ENCODE assay signal across 1 cellular context in the genomic region with DNA sequence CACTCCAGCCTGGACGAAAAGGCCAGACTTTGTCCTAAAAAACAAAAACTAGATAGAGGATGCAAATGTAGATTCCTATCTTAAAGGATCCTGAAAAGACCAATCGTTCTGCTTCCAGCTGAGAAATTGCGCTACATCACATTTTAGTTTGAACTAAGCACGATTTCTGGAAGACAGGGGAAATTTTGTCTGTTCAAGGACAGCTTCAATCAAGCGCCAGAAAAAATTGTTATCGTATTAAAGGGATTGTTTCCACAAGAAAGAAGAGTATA.
TF ChIP-seq lines count a peak whose summit lies in the region.

No MANE protein-coding gene starts in this region.

TF ChIP-seq in H1, 55 proteins besides CTCF, POLR2A, EP300 and RAD21:
- TF ChIP-seq, protein P1, sequence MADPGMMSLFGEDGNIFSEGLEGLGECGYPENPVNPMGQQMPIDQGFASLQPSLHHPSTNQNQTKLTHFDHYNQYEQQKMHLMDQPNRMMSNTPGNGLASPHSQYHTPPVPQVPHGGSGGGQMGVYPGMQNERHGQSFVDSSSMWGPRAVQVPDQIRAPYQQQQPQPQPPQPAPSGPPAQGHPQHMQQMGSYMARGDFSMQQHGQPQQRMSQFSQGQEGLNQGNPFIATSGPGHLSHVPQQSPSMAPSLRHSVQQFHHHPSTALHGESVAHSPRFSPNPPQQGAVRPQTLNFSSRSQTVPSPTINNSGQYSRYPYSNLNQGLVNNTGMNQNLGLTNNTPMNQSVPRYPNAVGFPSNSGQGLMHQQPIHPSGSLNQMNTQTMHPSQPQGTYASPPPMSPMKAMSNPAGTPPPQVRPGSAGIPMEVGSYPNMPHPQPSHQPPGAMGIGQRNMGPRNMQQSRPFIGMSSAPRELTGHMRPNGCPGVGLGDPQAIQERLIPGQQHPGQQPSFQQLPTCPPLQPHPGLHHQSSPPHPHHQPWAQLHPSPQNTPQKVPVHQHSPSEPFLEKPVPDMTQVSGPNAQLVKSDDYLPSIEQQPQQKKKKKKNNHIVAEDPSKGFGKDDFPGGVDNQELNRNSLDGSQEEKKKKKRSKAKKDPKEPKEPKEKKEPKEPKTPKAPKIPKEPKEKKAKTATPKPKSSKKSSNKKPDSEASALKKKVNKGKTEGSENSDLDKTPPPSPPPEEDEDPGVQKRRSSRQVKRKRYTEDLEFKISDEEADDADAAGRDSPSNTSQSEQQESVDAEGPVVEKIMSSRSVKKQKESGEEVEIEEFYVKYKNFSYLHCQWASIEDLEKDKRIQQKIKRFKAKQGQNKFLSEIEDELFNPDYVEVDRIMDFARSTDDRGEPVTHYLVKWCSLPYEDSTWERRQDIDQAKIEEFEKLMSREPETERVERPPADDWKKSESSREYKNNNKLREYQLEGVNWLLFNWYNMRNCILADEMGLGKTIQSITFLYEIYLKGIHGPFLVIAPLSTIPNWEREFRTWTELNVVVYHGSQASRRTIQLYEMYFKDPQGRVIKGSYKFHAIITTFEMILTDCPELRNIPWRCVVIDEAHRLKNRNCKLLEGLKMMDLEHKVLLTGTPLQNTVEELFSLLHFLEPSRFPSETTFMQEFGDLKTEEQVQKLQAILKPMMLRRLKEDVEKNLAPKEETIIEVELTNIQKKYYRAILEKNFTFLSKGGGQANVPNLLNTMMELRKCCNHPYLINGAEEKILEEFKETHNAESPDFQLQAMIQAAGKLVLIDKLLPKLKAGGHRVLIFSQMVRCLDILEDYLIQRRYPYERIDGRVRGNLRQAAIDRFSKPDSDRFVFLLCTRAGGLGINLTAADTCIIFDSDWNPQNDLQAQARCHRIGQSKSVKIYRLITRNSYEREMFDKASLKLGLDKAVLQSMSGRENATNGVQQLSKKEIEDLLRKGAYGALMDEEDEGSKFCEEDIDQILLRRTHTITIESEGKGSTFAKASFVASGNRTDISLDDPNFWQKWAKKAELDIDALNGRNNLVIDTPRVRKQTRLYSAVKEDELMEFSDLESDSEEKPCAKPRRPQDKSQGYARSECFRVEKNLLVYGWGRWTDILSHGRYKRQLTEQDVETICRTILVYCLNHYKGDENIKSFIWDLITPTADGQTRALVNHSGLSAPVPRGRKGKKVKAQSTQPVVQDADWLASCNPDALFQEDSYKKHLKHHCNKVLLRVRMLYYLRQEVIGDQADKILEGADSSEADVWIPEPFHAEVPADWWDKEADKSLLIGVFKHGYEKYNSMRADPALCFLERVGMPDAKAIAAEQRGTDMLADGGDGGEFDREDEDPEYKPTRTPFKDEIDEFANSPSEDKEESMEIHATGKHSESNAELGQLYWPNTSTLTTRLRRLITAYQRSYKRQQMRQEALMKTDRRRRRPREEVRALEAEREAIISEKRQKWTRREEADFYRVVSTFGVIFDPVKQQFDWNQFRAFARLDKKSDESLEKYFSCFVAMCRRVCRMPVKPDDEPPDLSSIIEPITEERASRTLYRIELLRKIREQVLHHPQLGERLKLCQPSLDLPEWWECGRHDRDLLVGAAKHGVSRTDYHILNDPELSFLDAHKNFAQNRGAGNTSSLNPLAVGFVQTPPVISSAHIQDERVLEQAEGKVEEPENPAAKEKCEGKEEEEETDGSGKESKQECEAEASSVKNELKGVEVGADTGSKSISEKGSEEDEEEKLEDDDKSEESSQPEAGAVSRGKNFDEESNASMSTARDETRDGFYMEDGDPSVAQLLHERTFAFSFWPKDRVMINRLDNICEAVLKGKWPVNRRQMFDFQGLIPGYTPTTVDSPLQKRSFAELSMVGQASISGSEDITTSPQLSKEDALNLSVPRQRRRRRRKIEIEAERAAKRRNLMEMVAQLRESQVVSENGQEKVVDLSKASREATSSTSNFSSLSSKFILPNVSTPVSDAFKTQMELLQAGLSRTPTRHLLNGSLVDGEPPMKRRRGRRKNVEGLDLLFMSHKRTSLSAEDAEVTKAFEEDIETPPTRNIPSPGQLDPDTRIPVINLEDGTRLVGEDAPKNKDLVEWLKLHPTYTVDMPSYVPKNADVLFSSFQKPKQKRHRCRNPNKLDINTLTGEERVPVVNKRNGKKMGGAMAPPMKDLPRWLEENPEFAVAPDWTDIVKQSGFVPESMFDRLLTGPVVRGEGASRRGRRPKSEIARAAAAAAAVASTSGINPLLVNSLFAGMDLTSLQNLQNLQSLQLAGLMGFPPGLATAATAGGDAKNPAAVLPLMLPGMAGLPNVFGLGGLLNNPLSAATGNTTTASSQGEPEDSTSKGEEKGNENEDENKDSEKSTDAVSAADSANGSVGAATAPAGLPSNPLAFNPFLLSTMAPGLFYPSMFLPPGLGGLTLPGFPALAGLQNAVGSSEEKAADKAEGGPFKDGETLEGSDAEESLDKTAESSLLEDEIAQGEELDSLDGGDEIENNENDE (IDR thresholded peaks at IDR 0.05; ENCODE audit: insufficient replicate concordance, low read length) = no peak
- TF ChIP-seq EZH2 (IDR thresholded peaks at IDR 0.05; ENCODE audit: low read depth, low read length, severe bottlenecking) (no peak), TBP (IDR thresholded peaks at IDR 0.05; ENCODE audit: low read depth, low read length) (no peak), SP1 (IDR thresholded peaks at IDR 0.05; ENCODE audit: low read depth, low read length) (no peak), HDAC2 (IDR thresholded peaks at IDR 0.05; ENCODE audit: borderline replicate concordance in 1 of 2, low read depth in 2 of 2, low read length in 2 of 2) (no peak)
TF ChIP-seq in H1: peak in this region for 0.
